Comparison of ENCODE assay signal across 20 cellular contexts in the genomic region with DNA sequence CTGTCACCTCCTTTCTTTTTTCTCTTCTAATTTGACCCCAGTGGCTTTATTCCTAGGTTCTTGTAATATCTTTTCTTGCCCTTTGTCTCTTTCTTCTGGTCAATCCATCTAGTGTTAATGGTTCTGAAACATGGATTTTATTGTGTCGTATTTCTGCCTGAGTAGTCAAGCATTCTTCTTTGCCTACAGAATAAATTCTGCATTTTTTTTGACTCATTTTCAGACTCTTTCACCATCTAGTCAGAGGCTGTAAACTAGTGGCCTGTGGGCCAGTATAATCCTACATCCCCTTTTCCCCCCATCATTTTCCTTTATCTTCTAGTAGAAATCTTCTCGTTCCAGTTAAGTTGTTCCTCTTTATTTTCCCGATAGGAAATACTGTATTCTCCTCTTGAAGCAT.
"Had no signal": no experiment of that assay in that cellular context is flagged by ENCODE, and none has a peak within 500 bp of the region (broad histone marks: within the 10 kb centered on the region; RNA-seq: fewer than 3 reads in every experiment).

No MANE protein-coding gene starts in this region.

- DNase-seq: activated CD4-positive, alpha-beta memory T cell treated with anti-CD3 and anti-CD28 coated beads for 36 hours; activated effector memory CD4-positive, alpha-beta T cell treated with Interleukin-2 at 50 U/mL for 16 hours; activated naive CD4-positive, alpha-beta T cell treated with anti-CD3 and anti-CD28 coated beads, Interleukin-2, amount 50 U/mL, for 16 hours; activated T-cell treated with anti-CD3 and anti-CD28 coated beads for 4 hours; anterior cingulate cortex; head of caudate nucleus; kidney; nucleus accumbens; retina; stimulated activated CD4-positive, alpha-beta T cell treated with anti-CD3 and anti-CD28 coated beads, Interleukin-12 subunit alpha, Interleukin-12 subunit beta, amount 100 ng/mL, for 4 hours; stimulated activated CD4-positive, alpha-beta T cell treated with anti-CD3 and anti-CD28 coated beads, Interleukin-2, amount 100 ng/mL, for 24 hours; T-helper 2 cell; testis; upper lobe of left lung had no signal

- H3K4me3 Mint-ChIP-seq: activated CD4-positive, alpha-beta memory T cell treated with anti-CD3 and anti-CD28 coated beads for 36 hours; brain; mesothelial cell of epicardium; nephron had no signal

- H3K27ac Mint-ChIP-seq: activated CD4-positive, alpha-beta memory T cell treated with anti-CD3 and anti-CD28 coated beads for 36 hours; mesothelial cell of epicardium; nephron had no signal

- H3K9me3 Mint-ChIP-seq: activated CD4-positive, alpha-beta memory T cell treated with anti-CD3 and anti-CD28 coated beads for 36 hours; brain; mesothelial cell of epicardium; nephron had no signal

- ATAC-seq: left lobe of liver had no signal

- H3K27me3 Mint-ChIP-seq: activated CD4-positive, alpha-beta memory T cell treated with anti-CD3 and anti-CD28 coated beads for 36 hours; brain had no signal

- H3K9me3 ChIP-seq: SJSA1, testis, upper lobe of left lung had no signal

- H3K4me1 ChIP-seq: SJSA1 had no signal

- H3K4me3 ChIP-seq: coronary artery, SJSA1, testis, upper lobe of left lung had no signal

- H3K4me1 Mint-ChIP-seq: mesothelial cell of epicardium, nephron had no signal

- H3K27me3 ChIP-seq: SJSA1, testis, upper lobe of left lung had no signal
